ENCODE assay signal across 27 cellular contexts in genomic region chr6:150651808-150652473, GRCh38.
"Had no signal": no experiment of that assay in that cellular context is flagged by ENCODE, and none has a peak within 500 bp of the region (broad histone marks: within the 10 kb centered on the region; RNA-seq: fewer than 3 reads in every experiment).

No MANE protein-coding gene starts in this region.

- H3K9ac ChIP-seq: neural progenitor cell, parathyroid adenoma had no signal

- H3K4me1 ChIP-seq: right atrium auricular region, testis had no signal

- H3K27me3 Mint-ChIP-seq: activated B cell treated with CpG ODN at 0.5 μM for 24 hours; activated CD8-positive, alpha-beta T cell treated with anti-CD3 and anti-CD28 coated beads for 36 hours; T-helper 17 cell had no signal

- H3K36me3 Mint-ChIP-seq: activated CD8-positive, alpha-beta memory T cell treated with anti-CD3 and anti-CD28 coated beads, Interleukin-2, amount 10 ng/mL, durations not matched to agents 7 days and 5 days; naive thymus-derived CD4-positive, alpha-beta T cell had no signal

- H3K4me3 ChIP-seq: coronary artery, dorsolateral prefrontal cortex, neural progenitor cell, right atrium auricular region, testis had no signal

- H3K4me1 Mint-ChIP-seq: naive thymus-derived CD4-positive, alpha-beta T cell; T-helper 17 cell had no signal

- H3K4me2 ChIP-seq: neural progenitor cell had no signal

- H3K36me3 ChIP-seq: neural progenitor cell, right atrium auricular region had no signal

- H3K4me3 Mint-ChIP-seq: activated B cell treated with CpG ODN at 0.5 μM for 24 hours; activated CD8-positive, alpha-beta memory T cell treated with anti-CD3 and anti-CD28 coated beads, Interleukin-2, amount 10 ng/mL, durations not matched to agents 7 days and 5 days; activated CD8-positive, alpha-beta T cell treated with anti-CD3 and anti-CD28 coated beads for 36 hours; naive thymus-derived CD4-positive, alpha-beta T cell; neural progenitor cell; T-helper 17 cell had no signal

- H3K27me3 ChIP-seq: dorsolateral prefrontal cortex, neural progenitor cell, right atrium auricular region, testis had no signal

- H3K9me3 ChIP-seq: right atrium auricular region, testis had no signal

- H3K27ac ChIP-seq: coronary artery, dorsolateral prefrontal cortex, neural progenitor cell, parathyroid adenoma, right atrium auricular region, testis had no signal

- DNase-seq: activated B cell treated with CpG ODN at 0.5 μM for 24 hours; activated CD4-positive, alpha-beta T cell treated with anti-CD3 and anti-CD28 coated beads, Interleukin-2, amount 50 U/mL, for 1 hour; activated CD8-positive, alpha-beta memory T cell treated with anti-CD3 and anti-CD28 coated beads, Interleukin-2, amount 10 ng/mL, durations not matched to agents 7 days and 5 days; activated CD8-positive, alpha-beta T cell treated with anti-CD3 and anti-CD28 coated beads for 36 hours; activated gamma-delta T cell; activated naive CD4-positive, alpha-beta T cell treated with anti-CD3 and anti-CD28 coated beads, Interleukin-2, amount 50 U/mL, for 16 hours; amygdala; dorsolateral prefrontal cortex; effector memory CD4-positive, alpha-beta T cell; head of caudate nucleus; hippocampal formation; kidney; left colon; mammary epithelial cell; midbrain; naive thymus-derived CD4-positive, alpha-beta T cell; occipital lobe; stimulated activated CD4-positive, alpha-beta T cell treated with anti-CD3 and anti-CD28 coated beads, Interleukin-2, amount 100 ng/mL, for 48 hours; stimulated activated naive CD8-positive, alpha-beta T cell treated with anti-CD3 and anti-CD28 coated beads, Interleukin-15, Interleukin-2, amounts not matched to agents 100 U/mL and 50 U/mL, for 24 hours; T-helper 17 cell; T1000; testis; trophoblast cell had no signal

- H2AFZ ChIP-seq: neural progenitor cell, parathyroid adenoma had no signal

- H3K27ac Mint-ChIP-seq: activated CD8-positive, alpha-beta memory T cell treated with anti-CD3 and anti-CD28 coated beads, Interleukin-2, amount 10 ng/mL, durations not matched to agents 7 days and 5 days; activated CD8-positive, alpha-beta T cell treated with anti-CD3 and anti-CD28 coated beads for 36 hours; naive thymus-derived CD4-positive, alpha-beta T cell; neural progenitor cell; T-helper 17 cell had no signal

- ATAC-seq: activated CD8-positive, alpha-beta memory T cell treated with anti-CD3 and anti-CD28 coated beads, Interleukin-2, amount 10 ng/mL, durations not matched to agents 7 days and 5 days; activated CD8-positive, alpha-beta T cell treated with anti-CD3 and anti-CD28 coated beads for 36 hours; naive thymus-derived CD4-positive, alpha-beta T cell; stimulated activated naive CD8-positive, alpha-beta T cell treated with anti-CD3 and anti-CD28 coated beads, Interleukin-15, Interleukin-2, amounts not matched to agents 100 U/mL and 50 U/mL, for 24 hours; T-helper 17 cell had no signal

- H3K9me3 Mint-ChIP-seq: activated B cell treated with CpG ODN at 0.5 μM for 24 hours; activated CD8-positive, alpha-beta T cell treated with anti-CD3 and anti-CD28 coated beads for 36 hours; naive thymus-derived CD4-positive, alpha-beta T cell; neural progenitor cell had no signal
